In genomic region chr6:145651988-145652387, GRCh38 we compare ENCODE assay signal across 8 cellular contexts.
"Had no signal": no experiment of that assay in that cellular context is flagged by ENCODE, and none has a peak within 500 bp of the region (broad histone marks: within the 10 kb centered on the region; RNA-seq: fewer than 3 reads in every experiment).

No MANE protein-coding gene starts in this region.

- ATAC-seq: K562 had no signal

- DNase-seq: GM23248, GOT3, H7, HCEC 1CT, IMR-90, KG1 had no signal

- H3K27ac ChIP-seq: GM23248, HL-60 had no signal

- H3K9ac ChIP-seq: GM23248 had no signal

- FAIRE-seq: K562 had no signal

- H2AFZ ChIP-seq: GM23248 had no signal

- H3K4me3 ChIP-seq: GM23248, K562 had no signal
